ENCODE assay signal across 21 cellular contexts in genomic region chr14:69989622-69990021, GRCh38.
"Had no signal": no experiment of that assay in that cellular context is flagged by ENCODE, and none has a peak within 500 bp of the region (broad histone marks: within the 10 kb centered on the region; RNA-seq: fewer than 3 reads in every experiment).

No MANE protein-coding gene starts in this region.

- H3K27me3 ChIP-seq: adrenal gland had no signal

- H3K4me1 Mint-ChIP-seq: activated CD4-positive, alpha-beta memory T cell treated with anti-CD3 and anti-CD28 coated beads, Interleukin-2, amount 10 ng/mL, durations not matched to agents 7 days and 5 days; activated CD4-positive, alpha-beta T cell treated with anti-CD3 and anti-CD28 coated beads for 36 hours; activated naive CD8-positive, alpha-beta T cell treated with anti-CD3 and anti-CD28 coated beads, Interleukin-2, amount 10 ng/mL, durations not matched to agents 7 days and 5 days; T-cell had no signal

- H3K36me3 Mint-ChIP-seq: activated naive CD8-positive, alpha-beta T cell treated with anti-CD3 and anti-CD28 coated beads, Interleukin-2, amount 10 ng/mL, durations not matched to agents 7 days and 5 days; T-cell had no signal

- H3K4me3 ChIP-seq: adrenal gland, SK-N-MC had no signal

- ATAC-seq: activated CD4-positive, alpha-beta T cell treated with anti-CD3 and anti-CD28 coated beads for 36 hours; Right ventricle myocardium inferior; T-cell had no signal

- FAIRE-seq: bronchial epithelial cell had no signal

- H3K9me3 Mint-ChIP-seq: activated CD4-positive, alpha-beta memory T cell treated with anti-CD3 and anti-CD28 coated beads, Interleukin-2, amount 10 ng/mL, durations not matched to agents 7 days and 5 days; activated naive CD8-positive, alpha-beta T cell treated with anti-CD3 and anti-CD28 coated beads, Interleukin-2, amount 10 ng/mL, durations not matched to agents 7 days and 5 days; activated T-helper 2 cell treated with anti-CD3 and anti-CD28 coated beads, Interferon-gamma antibody, Interleukin-2, Interleukin-4, amounts not matched to agents 10 μg/mL and 5 μg/mL and 100 μg/mL, durations not matched to agents 14 hours and 24 hours and 36 hours had no signal

- H3K27ac ChIP-seq: adrenal gland, SK-N-MC, WERI-Rb-1 had no signal

- H3K9me3 ChIP-seq: adrenal gland had no signal

- H3K27ac Mint-ChIP-seq: activated CD4-positive, alpha-beta memory T cell treated with anti-CD3 and anti-CD28 coated beads, Interleukin-2, amount 10 ng/mL, durations not matched to agents 7 days and 5 days; activated CD4-positive, alpha-beta T cell treated with anti-CD3 and anti-CD28 coated beads for 36 hours; activated naive CD8-positive, alpha-beta T cell treated with anti-CD3 and anti-CD28 coated beads, Interleukin-2, amount 10 ng/mL, durations not matched to agents 7 days and 5 days; activated T-helper 2 cell treated with anti-CD3 and anti-CD28 coated beads, Interferon-gamma antibody, Interleukin-2, Interleukin-4, amounts not matched to agents 10 μg/mL and 5 μg/mL and 100 μg/mL, durations not matched to agents 14 hours and 24 hours and 36 hours; T-cell had no signal

- H3K4me3 Mint-ChIP-seq: activated CD4-positive, alpha-beta memory T cell treated with anti-CD3 and anti-CD28 coated beads, Interleukin-2, amount 10 ng/mL, durations not matched to agents 7 days and 5 days; activated CD4-positive, alpha-beta T cell treated with anti-CD3 and anti-CD28 coated beads for 36 hours; activated naive CD8-positive, alpha-beta T cell treated with anti-CD3 and anti-CD28 coated beads, Interleukin-2, amount 10 ng/mL, durations not matched to agents 7 days and 5 days; T-cell had no signal

- DNase-seq: activated CD4-positive, alpha-beta memory T cell treated with anti-CD3 and anti-CD28 coated beads, Interleukin-2, amount 10 ng/mL, durations not matched to agents 7 days and 5 days; activated CD4-positive, alpha-beta T cell treated with anti-CD3 and anti-CD28 coated beads for 36 hours; activated CD4-positive, alpha-beta T cell treated with anti-CD3 and anti-CD28 coated beads, Interleukin-2, amount 50 U/mL, for 1 hour; activated naive CD4-positive, alpha-beta T cell treated with anti-CD3 and anti-CD28 coated beads, Interleukin-2, amount 50 U/mL, for 16 hours; activated naive CD8-positive, alpha-beta T cell treated with anti-CD3 and anti-CD28 coated beads, Interleukin-2, amount 10 ng/mL, durations not matched to agents 7 days and 5 days; activated T-cell treated with anti-CD3 and anti-CD28 coated beads for 4 hours; activated T-cell treated with anti-CD3 and anti-CD28 coated beads, Interleukin-2, amount 50 U/mL, for 48 hours; adrenal gland; central memory CD4-positive, alpha-beta T cell; Kasumi-1; NCI-H1105 treated with DMSO at 0.1 percent for 48 hours; NCI-H1436 treated with DMSO at 0.1 percent for 48 hours; NCI-H187; NCI-H510A treated with DMSO at 0.1 percent for 48 hours; NCI-H748 treated with DMSO at 0.1 percent for 48 hours; T-cell; WERI-Rb-1 had no signal

- H3K36me3 ChIP-seq: adrenal gland, WERI-Rb-1 had no signal
